In genomic region chr7:128168667-128169210, GRCh38 we compare ENCODE assay signal across 9 cellular contexts.
DNase-seq lines count a peak whose midpoint lies in the region; ATAC-seq and TF ChIP-seq lines count a peak whose summit lies in the region.
"Had no signal": no experiment of that assay in that cellular context is flagged by ENCODE, and none has a peak within 500 bp of the region (broad histone marks: within the 10 kb centered on the region; RNA-seq: fewer than 3 reads in every experiment).

No MANE protein-coding gene starts in this region.

- H3K36me3 ChIP-seq in cardiac muscle cell, result no peaks in the 10 kb centered on the region
- no peaks in the 10 kb centered on the region for H3K36me3 ChIP-seq in right atrium auricular region
- no peaks in the 10 kb centered on the region for H3K36me3 ChIP-seq in adipocyte (ENCODE audit: control insufficient read depth, insufficient read depth, low read length, severe bottlenecking)

- TF ChIP-seq CTCF in cardiac muscle cell (IDR thresholded peaks at IDR 0.05; ENCODE audit: low read depth, low read length) (no peak), right atrium auricular region (IDR thresholded peaks at IDR 0.05) (no peak)

- H3K4me3 ChIP-seq in cardiac muscle cell, result no peak overlapping the region
- H3K4me3 ChIP-seq in right atrium auricular region, result no peak overlapping the region
- no peak overlapping the region for H3K4me3 ChIP-seq in adipocyte (ENCODE audit: low read length)

- no peak for ATAC-seq in HG02973 (IDR thresholded peaks at IDR 0.05; ENCODE audit: unreplicated experiment)
- no peak for ATAC-seq in HG02610 (IDR thresholded peaks at IDR 0.05; ENCODE audit: unreplicated experiment)
- no peak for ATAC-seq in HG03520 (IDR thresholded peaks at IDR 0.05; ENCODE audit: unreplicated experiment)

- H3K27ac ChIP-seq in cardiac muscle cell (no peak overlapping the region), right atrium auricular region (no peak overlapping the region)

- DNase-seq in cardiac muscle cell (ENCODE audit: low read depth in 1 of 2, low spot score in 1 of 2) (peak; percentile 30 to 87), right atrium auricular region (ENCODE audit: low spot score) (no peak), adipocyte (ENCODE audit: low read depth) (peak; percentile 38), iPS-NIHi7 (ENCODE audit: extremely low spot score) (peak; percentile 93)
- DNase-seq in activated CD4-positive, CD25-positive, alpha-beta regulatory T cell treated with anti-CD3 and anti-CD28 coated beads, Interleukin-2, amount 50 U/mL, for 72 hours, result no peak
- DNase-seq: NCI-H345 had no signal

- no peaks in the 10 kb centered on the region for H3K9me3 ChIP-seq in cardiac muscle cell (ENCODE audit: low read depth)
- no peaks in the 10 kb centered on the region for H3K9me3 ChIP-seq in right atrium auricular region
- H3K9me3 ChIP-seq in adipocyte (ENCODE audit: control insufficient read depth, low read length), result no peaks in the 10 kb centered on the region

- peaks cover 91% of the 10 kb centered on the region for H3K27me3 ChIP-seq in cardiac muscle cell
- H3K27me3 ChIP-seq in right atrium auricular region, result peaks cover 20 to 33% of the 10 kb centered on the region in 2 donors
- H3K27me3 ChIP-seq in adipocyte (replicated peaks; ENCODE audit: control insufficient read depth, insufficient read depth, low read length), result peaks cover 69% of the 10 kb centered on the region

- no peak overlapping the region for H3K9ac ChIP-seq in adipocyte (ENCODE audit: low read length)

- H3K4me1 ChIP-seq in cardiac muscle cell (ENCODE audit: low read depth), result no peaks in the 10 kb centered on the region
- H3K4me1 ChIP-seq in right atrium auricular region, result peaks cover 0 to 25% of the 10 kb centered on the region in 2 donors
- peaks cover 15% of the 10 kb centered on the region for H3K4me1 ChIP-seq in adipocyte (ENCODE audit: control insufficient read depth, insufficient read depth, low read length)

Comparison
In these comparisons a context has a peak if more than half of its experiments do, and no peak if none do; other contexts are left out.
1. DNase-seq: peak in cardiac muscle cell (2 of 2), adipocyte (single experiment) and iPS-NIHi7 (single experiment); none in right atrium auricular region (single experiment) and activated CD4-positive, CD25-positive, alpha-beta regulatory T cell treated with anti-CD3 and anti-CD28 coated beads, Interleukin-2, amount 50 U/mL, for 72 hours (single experiment).